22 cellular contexts compared by ENCODE assay signal in genomic region chr6:33259032-33259431, GRCh38.
"Had no signal": no experiment of that assay in that cellular context is flagged by ENCODE, and none has a peak within 500 bp of the region (broad histone marks: within the 10 kb centered on the region; RNA-seq: fewer than 3 reads in every experiment).

No MANE protein-coding gene starts in this region.

- H3K9me3 Mint-ChIP-seq: naive B cell; nephron; stimulated activated effector memory CD8-positive, alpha-beta T cell treated with anti-CD3 and anti-CD28 coated beads, Interleukin-12 subunit alpha, Interleukin-12 subunit beta, amount 100 ng/mL, for 72 hours had no signal

- H3K9ac ChIP-seq: parathyroid adenoma had no signal

- H3K4me1 Mint-ChIP-seq: nephron; stimulated activated effector memory CD8-positive, alpha-beta T cell treated with anti-CD3 and anti-CD28 coated beads, Interleukin-12 subunit alpha, Interleukin-12 subunit beta, amount 100 ng/mL, for 72 hours had no signal

- H3K4me3 ChIP-seq: heart left ventricle, lung, prostate gland, right lobe of liver, tibial artery, upper lobe of right lung, vagina had no signal

- H3K27me3 ChIP-seq: heart left ventricle, right lobe of liver, tibial artery, upper lobe of right lung, vagina had no signal

- H3K27me3 Mint-ChIP-seq: naive B cell had no signal

- H3K27ac ChIP-seq: heart left ventricle, parathyroid adenoma, prostate gland, right lobe of liver, tibial artery, upper lobe of right lung, vagina had no signal

- H3K4me3 Mint-ChIP-seq: naive B cell; nephron; stimulated activated effector memory CD8-positive, alpha-beta T cell treated with anti-CD3 and anti-CD28 coated beads, Interleukin-12 subunit alpha, Interleukin-12 subunit beta, amount 100 ng/mL, for 72 hours had no signal

- H2AFZ ChIP-seq: parathyroid adenoma had no signal

- H3K9me3 ChIP-seq: prostate gland, right lobe of liver, tibial artery, upper lobe of right lung, vagina had no signal

- H3K79me2 ChIP-seq: parathyroid adenoma had no signal

- DNase-seq: effector memory CD4-positive, alpha-beta T cell; erythroblast; foreskin melanocyte; heart left ventricle; hippocampal formation; left colon; left ventricle myocardium superior; mesendoderm; naive B cell; retina; right lobe of liver; stimulated activated CD4-positive, alpha-beta T cell treated with anti-CD3 and anti-CD28 coated beads, Interleukin-4, amount 100 ng/mL, for 1 hour; stimulated activated CD8-positive, alpha-beta memory T cell treated with anti-CD3 and anti-CD28 coated beads, Interleukin-4, amount 100 ng/mL, for 48 hours; stimulated activated naive CD8-positive, alpha-beta T cell treated with anti-CD3 and anti-CD28 coated beads, Interleukin-15, Interleukin-2, amounts not matched to agents 100 U/mL and 50 U/mL, for 24 hours; upper lobe of right lung had no signal

- H3K4me1 ChIP-seq: heart left ventricle, parathyroid adenoma, prostate gland, right lobe of liver, tibial artery, upper lobe of right lung, vagina had no signal

- H3K36me3 ChIP-seq: prostate gland had no signal

- H3K27ac Mint-ChIP-seq: naive B cell; nephron; stimulated activated effector memory CD8-positive, alpha-beta T cell treated with anti-CD3 and anti-CD28 coated beads, Interleukin-12 subunit alpha, Interleukin-12 subunit beta, amount 100 ng/mL, for 72 hours had no signal
